In genomic region chr14:103890836-103891666, GRCh38 we compare ENCODE assay signal across 22 cellular contexts. TPM values are rescaled to one million over a fixed set of nuclear protein-coding genes. Genes with fewer than 3 reads are reported as not detected.
DNase-seq lines count a peak whose midpoint lies in the region; ATAC-seq, FAIRE-seq and TF ChIP-seq lines count a peak whose summit lies in the region.
"Had no signal": no experiment of that assay in that cellular context is flagged by ENCODE, and none has a peak within 500 bp of the region (broad histone marks: within the 10 kb centered on the region; RNA-seq: fewer than 3 reads in every experiment).

No MANE protein-coding gene starts in this region.

- no peak for FAIRE-seq in pancreas (lab: Jason Lieb, UNC)
- no peak for FAIRE-seq in small intestine (lab: Jason Lieb, UNC)

- no peaks in the 10 kb centered on the region for H3K27me3 ChIP-seq in adrenal gland
- no peaks in the 10 kb centered on the region for H3K27me3 ChIP-seq in right cardiac atrium (ENCODE audit: control insufficient read depth, insufficient read depth)
- H3K27me3 ChIP-seq in pancreas, result no peaks in the 10 kb centered on the region
- no peaks in the 10 kb centered on the region for H3K27me3 ChIP-seq in small intestine (ENCODE audit: control insufficient read depth in 2 of 2, insufficient read depth in 2 of 2, low read length in 2 of 2)

- WGBS in adrenal gland, 4 donors, result 45 to 66% (median 48%) methylated on average over 3 to 17 of the region's 17 CpGs
- WGBS in right cardiac atrium, result 68% methylated on average over 17 of the region's 17 CpGs
- 16 to 20% methylated on average over 17 of the region's 17 CpGs for WGBS in pancreas, 2 donors
- 49 to 66% (median 57%) methylated on average over 16 to 17 of the region's 17 CpGs for WGBS in small intestine, 3 donors

- H3K36me3 ChIP-seq in adrenal gland (replicated peaks in 1 of 2), result no peaks in the 10 kb centered on the region
- H3K36me3 ChIP-seq in pancreas, result no peaks in the 10 kb centered on the region
- H3K36me3 ChIP-seq in small intestine (ENCODE audit: control insufficient read depth in 2 of 2, insufficient read depth in 2 of 2, low read length in 2 of 2), result no peaks in the 10 kb centered on the region

- DNase-seq in D341Med (ENCODE audit: low spot score) (peak; percentile 26), adrenal gland (peak in 6 of 7 donors; percentile 27 to 67 (median 58)), right cardiac atrium (peak in 1 of 3 donors; percentile 48), pancreas (peak; percentile 85 to 95 (median 90)), UCSD-AML1 (lab: John Stamatoyannopoulos, UW; ENCODE audit: unreplicated experiment) (no peak), small intestine (no peak)
- DNase-seq: activated CD4-positive, alpha-beta T cell treated with anti-CD3 and anti-CD28 coated beads for 36 hours; cortex of kidney; EL; head of caudate nucleus; immature natural killer cell; mesenchymal stem cell; NCI-H1417; NCI-H510A; psoas muscle; stimulated activated CD4-positive, alpha-beta T cell treated with anti-CD3 and anti-CD28 coated beads, Interleukin-4, amount 100 ng/mL, for 1 hour had no signal

- no peak for TF ChIP-seq POLR2A in adrenal gland (IDR thresholded peaks at IDR 0.05)

- intact Hi-C loops in adrenal gland (cut with DNase I), result loop anchor here in 1 of 2 donors (10.0 kb wide), 1 partner anchor 76 kb away; no protein-coding TSS in a partner anchor
- intact Hi-C loops in right cardiac atrium (cut with DNase I), result no loop called here
- intact Hi-C loops in pancreas (cut with DNase I), result loop anchor here in 1 of 3 donors (10.0 kb wide), 1 partner anchor 46 kb away; the partner anchor contains the start of gene PPP1R13B

- H3K4me1 ChIP-seq in adrenal gland (replicated peaks in 1 of 2) (peaks cover 8 to 12% of the 10 kb centered on the region in 2 donors), right cardiac atrium (ENCODE audit: control insufficient read depth, insufficient read depth, low read length) (no peaks in the 10 kb centered on the region), pancreas (peaks cover 28 to 42% (median 32%) of the 10 kb centered on the region in 3 donors), small intestine (ENCODE audit: control insufficient read depth in 2 of 2, insufficient read depth in 1 of 2, low read depth in 1 of 2, low read length in 1 of 2) (peaks cover 5 to 6% of the 10 kb centered on the region in 2 donors)
- H3K4me1 ChIP-seq: psoas muscle had no signal

- H3K4me3 ChIP-seq in adrenal gland, result no peak overlapping the region
- no peak overlapping the region for H3K4me3 ChIP-seq in right cardiac atrium (ENCODE audit: low read length)
- no peak overlapping the region for H3K4me3 ChIP-seq in pancreas
- H3K4me3 ChIP-seq in small intestine (ENCODE audit: low read depth in 1 of 2, low read length in 2 of 2), result no peak overlapping the region
- H3K4me3 ChIP-seq: psoas muscle, smooth muscle cell had no signal

- TF ChIP-seq CTCF in adrenal gland (IDR thresholded peaks at IDR 0.05), result no peak
- no peak for TF ChIP-seq CTCF in pancreas (IDR thresholded peaks at IDR 0.05)

- H3K9me3 ChIP-seq in adrenal gland (replicated peaks in 1 of 3) (no peaks in the 10 kb centered on the region), right cardiac atrium (ENCODE audit: control insufficient read depth, low read length) (no peaks in the 10 kb centered on the region), pancreas (no peaks in the 10 kb centered on the region), small intestine (ENCODE audit: control insufficient read depth, low read depth) (no peaks in the 10 kb centered on the region)
- H3K9me3 ChIP-seq: psoas muscle had no signal

- peak; percentile 3 to 13 for ATAC-seq in right cardiac atrium
- peak; percentile 74 to 84 (median 78) for ATAC-seq in pancreas
- no peak for ATAC-seq in HG02678 (IDR thresholded peaks at IDR 0.05; ENCODE audit: unreplicated experiment)
- ATAC-seq in GM19467 (IDR thresholded peaks at IDR 0.05; ENCODE audit: unreplicated experiment), result no peak
- ATAC-seq: activated CD4-positive, alpha-beta T cell treated with anti-CD3 and anti-CD28 coated beads for 36 hours; activated naive CD4-positive, alpha-beta T cell treated with anti-CD3 and anti-CD28 coated beads, Interleukin-2, amount 50 U/mL, for 72 hours had no signal

- H3K27ac ChIP-seq in adrenal gland (peak overlapping the region in 4 of 5 donors; percentile 20 to 74 (median 26)), right cardiac atrium (ENCODE audit: low read length) (no peak overlapping the region), pancreas (peak overlapping the region; percentile 80 to 89 (median 86)), small intestine (ENCODE audit: low read depth in 1 of 2, low read length in 1 of 2) (peak overlapping the region in 1 of 2 donors; percentile 24)
- H3K27ac ChIP-seq: psoas muscle had no signal

RNA-seq across cellular contexts. Expression of gene TDRD9, which starts 37.2 kb away (rescaled TPM):
- total RNA-seq in adrenal gland (1 to 10 TPM in 7 of 8 donors, under 1 TPM in 1; 0.06 to 7.0 (median 3.0) TPM), right cardiac atrium (10 to 100 TPM in 2 of 4 donors, 1 to 10 TPM in 2; 8.3 to 20.2 (median 12.9) TPM), pancreas (1 to 10 TPM in 4 of 6 donors, under 1 TPM in 2; 0.67 to 5.6 (median 1.6) TPM)
- polyA plus RNA-seq in adrenal gland (1 to 10 TPM; 2.2 to 7.8 (median 5.8) TPM), right cardiac atrium (10.7 TPM), pancreas (10 to 100 TPM in 1 of 2 donors, 1 to 10 TPM in 1; 2.9 to 28.6 TPM), small intestine (under 1 TPM; 0.27 to 0.89 (median 0.54) TPM)
- polyA plus RNA-seq: smooth muscle cell had no signal

RNA-seq across cellular contexts. Expression of gene PPP1R13B, which starts 43.7 kb away (rescaled TPM):
- 10 to 100 TPM in 7 of 8 donors, 1 to 10 TPM in 1; 9.6 to 42.4 (median 22.6) TPM for total RNA-seq in adrenal gland
- 10 to 100 TPM; 14.6 to 24.8 (median 17.0) TPM for polyA plus RNA-seq in adrenal gland
- 100 to 1,000 TPM; 102 to 158 (median 117) TPM for total RNA-seq in right cardiac atrium
- polyA plus RNA-seq in right cardiac atrium, result 50.1 TPM
- total RNA-seq in pancreas, result 10 to 100 TPM; 20.9 to 33.9 (median 24.5) TPM
- 10 to 100 TPM; 31.4 to 33.8 TPM for polyA plus RNA-seq in pancreas
- 10 to 100 TPM; 17.8 to 27.7 (median 18.8) TPM for polyA plus RNA-seq in small intestine

RNA-seq across cellular contexts. Expression of gene RD3L, which starts 51.3 kb away (rescaled TPM):
- total RNA-seq in adrenal gland, result not detected
- polyA plus RNA-seq in adrenal gland, result not detected
- 10 to 100 TPM; 11.2 to 32.1 (median 23.4) TPM for total RNA-seq in right cardiac atrium
- 39.6 TPM for polyA plus RNA-seq in right cardiac atrium
- not detected for total RNA-seq in pancreas
- polyA plus RNA-seq in pancreas, result not detected
- not detected for polyA plus RNA-seq in small intestine
- total RNA-seq: activated CD4-positive, alpha-beta T cell treated with anti-CD3 and anti-CD28 coated beads for 36 hours; activated naive CD4-positive, alpha-beta T cell treated with anti-CD3 and anti-CD28 coated beads, Interleukin-2, amount 50 U/mL, for 72 hours; LHCN-M2; psoas muscle; smooth muscle cell; ureter had no signal
- polyA plus RNA-seq: immature natural killer cell, psoas muscle, smooth muscle cell had no signal

Comparison
In these comparisons a context has a peak if more than half of its experiments do, and no peak if none do; other contexts are left out.
1. DNase-seq: peak in D341Med (single experiment), adrenal gland (6 of 7) and pancreas (6 of 6); none in UCSD-AML1 (single experiment) and small intestine (single experiment).
2. ATAC-seq: peak in right cardiac atrium (2 of 2) and pancreas (4 of 4); none in HG02678 (single experiment) and GM19467 (single experiment).
3. RNA of gene RD3L, which starts 51.3 kb away (polyA plus RNA-seq): 39.6 TPM in right cardiac atrium (single experiment); not detected in adrenal gland, not detected in pancreas and not detected in small intestine; every median in the first group is over 10 times any median in the second.